1 cellular context compared by ENCODE assay signal in genomic region chr6:12119085-12119588, GRCh38.
TF ChIP-seq lines count a peak whose summit lies in the region.

No MANE protein-coding gene starts in this region.

TF ChIP-seq in GM23338, 12 proteins besides CTCF, POLR2A, EP300 and RAD21 (continued from another document):
- TF ChIP-seq EZH2 (IDR thresholded peaks at IDR 0.05; ENCODE audit: low read depth, unreplicated experiment) (no peak), CREB1 (CRISPR knock-in tag; IDR thresholded peaks at IDR 0.05; ENCODE audit: low read depth) (no peak), ZNF331 (CRISPR knock-in tag; IDR thresholded peaks at IDR 0.05; ENCODE audit: low read depth) (no peak), JUNB (IDR thresholded peaks at IDR 0.05; ENCODE audit: unreplicated experiment) (no peak), EZH2phosphoT487 (IDR thresholded peaks at IDR 0.05; ENCODE audit: unreplicated experiment) (no peak)
